17 cellular contexts compared by ENCODE assay signal in genomic region chr17:3818786-3819185, GRCh38. TPM values are rescaled to one million over a fixed set of nuclear protein-coding genes. Genes with fewer than 3 reads are reported as not detected.
DNase-seq lines count a peak whose midpoint lies in the region; ATAC-seq and TF ChIP-seq lines count a peak whose summit lies in the region.
"Had no signal": no experiment of that assay in that cellular context is flagged by ENCODE, and none has a peak within 500 bp of the region (broad histone marks: within the 10 kb centered on the region; RNA-seq: fewer than 3 reads in every experiment).

No MANE protein-coding gene starts in this region.

- H3K27ac Mint-ChIP-seq in naive thymus-derived CD8-positive, alpha-beta T cell = no peak overlapping the region
- H3K27ac Mint-ChIP-seq: activated naive CD8-positive, alpha-beta T cell treated with anti-CD3 and anti-CD28 coated beads for 36 hours had no signal

- DNase-seq in left cardiac atrium = no peak
- DNase-seq in Right ventricle myocardium inferior (ENCODE audit: missing footprints) = no peak
- peak; percentile 17 to 37 for DNase-seq in cardiac fibroblast (ENCODE audit: low read depth in 2 of 2)
- peak; percentile 25 for DNase-seq in kidney tubule cell (ENCODE audit: low spot score)
- DNase-seq in AG20443 (ENCODE audit: low spot score) = no peak
- DNase-seq in NCI-H510A treated with DMSO at 0.1 percent for 48 hours (lab: John Stamatoyannopoulos, UW) = no peak
- no peak for DNase-seq in naive thymus-derived CD8-positive, alpha-beta T cell
- DNase-seq: activated CD4-positive, alpha-beta T cell treated with anti-CD3 and anti-CD28 coated beads for 1 hour; activated naive CD8-positive, alpha-beta T cell treated with anti-CD3 and anti-CD28 coated beads for 36 hours; MG63; naive thymus-derived CD4-positive, alpha-beta T cell; NCI-H2081; NCI-H774; Peyer's patch; psoas muscle had no signal

- H3K9me3 Mint-ChIP-seq in naive thymus-derived CD8-positive, alpha-beta T cell = no peaks in the 10 kb centered on the region
- H3K9me3 Mint-ChIP-seq: activated naive CD8-positive, alpha-beta T cell treated with anti-CD3 and anti-CD28 coated beads for 36 hours; central memory CD8-positive, alpha-beta T cell; naive thymus-derived CD4-positive, alpha-beta T cell had no signal

- intact Hi-C loops in left cardiac atrium (cut with DNase I) (loop anchor here in 1 of 2 donors (10.0 kb wide), 1 partner anchor 84 kb away; no protein-coding TSS in a partner anchor), Right ventricle myocardium inferior (cut with DNase I) (no loop called here)

- H3K4me3 ChIP-seq in cardiac fibroblast (replicated peaks in 1 of 2; ENCODE audit: low read depth in 2 of 2, low read length in 2 of 2) = no peak overlapping the region
- H3K4me3 ChIP-seq: MG63, Peyer's patch, psoas muscle had no signal

- H3K27me3 Mint-ChIP-seq in naive thymus-derived CD8-positive, alpha-beta T cell = no peaks in the 10 kb centered on the region
- H3K27me3 Mint-ChIP-seq: activated naive CD8-positive, alpha-beta T cell treated with anti-CD3 and anti-CD28 coated beads for 36 hours; central memory CD8-positive, alpha-beta T cell; naive thymus-derived CD4-positive, alpha-beta T cell had no signal

- POLR2A ChIA-PET in naive thymus-derived CD8-positive, alpha-beta T cell (lab: Charles Lee) = interaction anchor here (0.7 kb wide), 2 partner anchors 78 to 605 kb away, joined by 3 to 4 read pairs; no protein-coding TSS in a partner anchor

- peaks cover 0 to 2% (median 0%) of the 10 kb centered on the region in 4 donors for H3K4me1 Mint-ChIP-seq in naive thymus-derived CD8-positive, alpha-beta T cell
- H3K4me1 Mint-ChIP-seq: activated naive CD8-positive, alpha-beta T cell treated with anti-CD3 and anti-CD28 coated beads for 36 hours; central memory CD8-positive, alpha-beta T cell had no signal

- no peak overlapping the region for H3K4me3 Mint-ChIP-seq in naive thymus-derived CD8-positive, alpha-beta T cell
- H3K4me3 Mint-ChIP-seq: activated naive CD8-positive, alpha-beta T cell treated with anti-CD3 and anti-CD28 coated beads for 36 hours; central memory CD8-positive, alpha-beta T cell; naive thymus-derived CD4-positive, alpha-beta T cell had no signal

- TF ChIP-seq CTCF in cardiac fibroblast (IDR thresholded peaks at IDR 0.05; ENCODE audit: low read depth, low read length) = no peak

- peaks cover 6 to 92% (median 27%) of the 10 kb centered on the region in 3 donors for H3K36me3 Mint-ChIP-seq in naive thymus-derived CD8-positive, alpha-beta T cell

- ATAC-seq in left cardiac atrium (peak; percentile 82 to 89), Right ventricle myocardium inferior (no peak), HG03097 (IDR thresholded peaks at IDR 0.05; ENCODE audit: low FRiP score, unreplicated experiment) (no peak)
- no peak for ATAC-seq in naive thymus-derived CD8-positive, alpha-beta T cell
- ATAC-seq: naive thymus-derived CD4-positive, alpha-beta T cell; psoas muscle had no signal

RNA-seq across cellular contexts. Expression of gene ITGAE, which starts 17.8 kb away (rescaled TPM):
- 10 to 100 TPM; 15.7 to 20.5 TPM for total RNA-seq in left cardiac atrium
- total RNA-seq in Right ventricle myocardium inferior = 17.6 TPM
- 10 to 100 TPM; 24.5 to 26.8 TPM for total RNA-seq in naive thymus-derived CD8-positive, alpha-beta T cell
- 10 to 100 TPM; 52.7 to 58.1 (median 55.6) TPM for polyA plus RNA-seq in naive thymus-derived CD8-positive, alpha-beta T cell

RNA-seq across cellular contexts. Expression of gene NCBP3, which starts 27.3 kb away (rescaled TPM):
- 10 to 100 TPM; 16.3 to 24.4 TPM for total RNA-seq in left cardiac atrium
- 15.3 TPM for total RNA-seq in Right ventricle myocardium inferior
- total RNA-seq in naive thymus-derived CD8-positive, alpha-beta T cell = 10 to 100 TPM; 51.1 to 52.0 TPM
- 10 to 100 TPM in 1 of 3 donors, 1 to 10 TPM in 2; 9.3 to 15.5 (median 9.3) TPM for polyA plus RNA-seq in naive thymus-derived CD8-positive, alpha-beta T cell

Comparison
In these comparisons a context has a peak if more than half of its experiments do, and no peak if none do; other contexts are left out.
1. ATAC-seq: peak in left cardiac atrium (2 of 2); none in Right ventricle myocardium inferior (single experiment), HG03097 (single experiment) and naive thymus-derived CD8-positive, alpha-beta T cell (0 of 2).
2. DNase-seq: peak in cardiac fibroblast (2 of 2) and kidney tubule cell (single experiment); none in left cardiac atrium (single experiment), Right ventricle myocardium inferior (single experiment), AG20443 (single experiment), NCI-H510A treated with DMSO at 0.1 percent for 48 hours (single experiment) and naive thymus-derived CD8-positive, alpha-beta T cell (0 of 10).